Comparison of ENCODE assay signal across 11 cellular contexts in the genomic region with DNA sequence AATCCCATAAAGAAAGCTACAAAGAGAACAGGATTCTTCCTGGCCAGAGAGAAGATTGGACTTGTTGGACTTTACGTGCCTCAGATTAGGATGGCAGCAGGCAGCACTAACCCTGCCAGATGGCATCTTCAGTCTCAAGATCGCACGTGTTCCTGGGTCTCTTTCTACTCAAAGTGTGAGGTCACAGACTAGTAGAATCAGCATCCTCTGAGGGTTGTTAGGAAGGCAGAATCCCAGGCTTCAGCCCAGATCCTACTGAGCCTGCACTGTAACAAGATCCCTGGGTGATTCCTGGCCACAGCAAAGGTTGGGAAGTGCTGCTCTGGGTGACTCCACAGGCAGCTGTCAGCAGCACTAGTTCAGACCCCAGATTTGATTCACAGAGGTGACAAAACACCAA. TPM values are rescaled to one million over a fixed set of nuclear protein-coding genes. Genes with fewer than 3 reads are reported as not detected.
DNase-seq lines count a peak whose midpoint lies in the region; ATAC-seq and TF ChIP-seq lines count a peak whose summit lies in the region.
"Had no signal": no experiment of that assay in that cellular context is flagged by ENCODE, and none has a peak within 500 bp of the region (broad histone marks: within the 10 kb centered on the region; RNA-seq: fewer than 3 reads in every experiment).

No MANE protein-coding gene starts in this region.

- H3K9me3 Mint-ChIP-seq in activated T-helper 1 cell treated with anti-CD3 and anti-CD28 coated beads, Interleukin-12 subunit alpha, Interleukin-12 subunit beta, Interleukin-2, Interleukin-4 antibody, amounts not matched to agents 30 ng/mL and 10 ng/mL and 1 ng/mL, durations not matched to agents 14 hours and 24 hours and 36 hours, result no peaks in the 10 kb centered on the region
- H3K9me3 Mint-ChIP-seq: natural killer cell had no signal

- intact Hi-C loops in activated T-helper 1 cell treated with anti-CD3 and anti-CD28 coated beads, Interleukin-12 subunit alpha, Interleukin-12 subunit beta, Interleukin-2, Interleukin-4 antibody, amounts not matched to agents 30 ng/mL and 10 ng/mL and 1 ng/mL, durations not matched to agents 14 hours and 24 hours and 36 hours (cut with micrococcal nuclease), result no loop called here

- TF ChIP-seq EP300 in upper lobe of left lung (IDR thresholded peaks at IDR 0.05), result no peak

- 36 to 68% methylated on average over 3 of the region's 3 CpGs for WGBS in lung, 2 donors
- WGBS in upper lobe of left lung, 2 donors, result 34 to 51% methylated on average over 3 of the region's 3 CpGs

- no peaks in the 10 kb centered on the region for H3K27me3 ChIP-seq in lung (ENCODE audit: control insufficient read depth, insufficient read depth)
- H3K27me3 ChIP-seq in upper lobe of left lung, result no peaks in the 10 kb centered on the region
- H3K27me3 ChIP-seq: SJSA1 had no signal

- no peak overlapping the region for H3K4me3 ChIP-seq in choroid plexus epithelial cell (ENCODE audit: low read depth, low read length)
- H3K4me3 ChIP-seq in lung, result no peak overlapping the region
- no peak overlapping the region for H3K4me3 ChIP-seq in upper lobe of left lung
- H3K4me3 ChIP-seq: SJSA1 had no signal

- peak; percentile 9 for ATAC-seq in lung (ENCODE audit: insufficient read depth, low FRiP score)
- no peak for ATAC-seq in upper lobe of left lung (ENCODE audit: low FRiP score in 2 of 2)
- ATAC-seq: natural killer cell had no signal

- H3K27ac Mint-ChIP-seq in activated T-helper 1 cell treated with anti-CD3 and anti-CD28 coated beads, Interleukin-12 subunit alpha, Interleukin-12 subunit beta, Interleukin-2, Interleukin-4 antibody, amounts not matched to agents 30 ng/mL and 10 ng/mL and 1 ng/mL, durations not matched to agents 14 hours and 24 hours and 36 hours, result no peak overlapping the region
- H3K27ac Mint-ChIP-seq: natural killer cell had no signal

- H3K4me3 Mint-ChIP-seq in activated T-helper 1 cell treated with anti-CD3 and anti-CD28 coated beads, Interleukin-12 subunit alpha, Interleukin-12 subunit beta, Interleukin-2, Interleukin-4 antibody, amounts not matched to agents 30 ng/mL and 10 ng/mL and 1 ng/mL, durations not matched to agents 14 hours and 24 hours and 36 hours, result no peak overlapping the region
- H3K4me3 Mint-ChIP-seq: natural killer cell had no signal

- H3K36me3 ChIP-seq in lung (ENCODE audit: control insufficient read depth in 2 of 2, insufficient read depth in 2 of 2, low read length in 2 of 2), result no peaks in the 10 kb centered on the region
- H3K36me3 ChIP-seq in upper lobe of left lung, result peaks cover 0 to 2% (median 0%) of the 10 kb centered on the region in 4 donors
- H3K36me3 ChIP-seq: SJSA1 had no signal

- H3K27ac ChIP-seq in lung (ENCODE audit: low read depth in 1 of 2, low read length in 1 of 2), result peak overlapping the region; percentile 69 to 73
- H3K27ac ChIP-seq in upper lobe of left lung, result peak overlapping the region; percentile 70 to 83 (median 78)
- H3K27ac ChIP-seq: KMS-11 had no signal

- TF ChIP-seq POLR2A in upper lobe of left lung (IDR thresholded peaks at IDR 0.05), result no peak

- H3K9me3 ChIP-seq in lung (ENCODE audit: control insufficient read depth in 2 of 2, insufficient read depth in 1 of 2, low read length in 1 of 2), result no peaks in the 10 kb centered on the region
- H3K9me3 ChIP-seq in upper lobe of left lung, result no peaks in the 10 kb centered on the region
- H3K9me3 ChIP-seq: SJSA1 had no signal

- peaks cover 41 to 85% of the 10 kb centered on the region in 2 donors for H3K4me1 ChIP-seq in lung (ENCODE audit: control insufficient read depth in 2 of 2, insufficient read depth in 2 of 2, low read length in 2 of 2)
- H3K4me1 ChIP-seq in upper lobe of left lung, result peaks cover 92 to 96% (median 93%) of the 10 kb centered on the region in 4 donors

- TF ChIP-seq CTCF in choroid plexus epithelial cell (conservative IDR thresholded peaks at IDR 0.05; ENCODE audit: low read depth, low read length) (no peak), lung (IDR thresholded peaks at IDR 0.05; ENCODE audit: control extremely low read depth, extremely low read depth) (no peak), upper lobe of left lung (IDR thresholded peaks at IDR 0.05) (no peak)

- peaks cover 23% of the 10 kb centered on the region for H3K4me1 Mint-ChIP-seq in activated T-helper 1 cell treated with anti-CD3 and anti-CD28 coated beads, Interleukin-12 subunit alpha, Interleukin-12 subunit beta, Interleukin-2, Interleukin-4 antibody, amounts not matched to agents 30 ng/mL and 10 ng/mL and 1 ng/mL, durations not matched to agents 14 hours and 24 hours and 36 hours (ENCODE audit: low read depth)
- H3K4me1 Mint-ChIP-seq: natural killer cell had no signal

- DNase-seq in NCI-H1694 treated with DMSO at 0.1 percent for 48 hours (lab: John Stamatoyannopoulos, UW) (peak; percentile 1), NCI-H1694 (lab: John Stamatoyannopoulos, UW) (no peak), choroid plexus epithelial cell (ENCODE audit: low read depth) (peak; percentile 49), lung (ENCODE audit: low spot score) (no peak), upper lobe of left lung (no peak), NCI-H526 (lab: John Stamatoyannopoulos, UW) (no peak)
- no peak for DNase-seq in activated T-helper 1 cell treated with anti-CD3 and anti-CD28 coated beads, Interleukin-12 subunit alpha, Interleukin-12 subunit beta, Interleukin-2, Interleukin-4 antibody, amounts not matched to agents 30 ng/mL and 10 ng/mL and 1 ng/mL, durations not matched to agents 14 hours and 24 hours and 36 hours (ENCODE audit: low spot score)
- DNase-seq in effector CD4-positive, alpha-beta T cell, result no peak
- DNase-seq: natural killer cell had no signal

- peaks cover 39% of the 10 kb centered on the region for H3K27me3 Mint-ChIP-seq in activated T-helper 1 cell treated with anti-CD3 and anti-CD28 coated beads, Interleukin-12 subunit alpha, Interleukin-12 subunit beta, Interleukin-2, Interleukin-4 antibody, amounts not matched to agents 30 ng/mL and 10 ng/mL and 1 ng/mL, durations not matched to agents 14 hours and 24 hours and 36 hours (ENCODE audit: insufficient read depth)

- H3K36me3 Mint-ChIP-seq in activated T-helper 1 cell treated with anti-CD3 and anti-CD28 coated beads, Interleukin-12 subunit alpha, Interleukin-12 subunit beta, Interleukin-2, Interleukin-4 antibody, amounts not matched to agents 30 ng/mL and 10 ng/mL and 1 ng/mL, durations not matched to agents 14 hours and 24 hours and 36 hours (ENCODE audit: low read depth), result no peaks in the 10 kb centered on the region
- H3K36me3 Mint-ChIP-seq: natural killer cell had no signal

RNA-seq across cellular contexts. Expression of a gene that starts 39.4 kb away (rescaled TPM):
- 1,000 to 10,000 TPM in 1 of 2 donors, 100 to 1,000 TPM in 1; 424 to 1,051 TPM for total RNA-seq in lung
- polyA plus RNA-seq in lung, result 100 to 1,000 TPM; 233 to 337 TPM
- 1,000 to 10,000 TPM in 4 of 6 donors, 100 to 1,000 TPM in 2; 440 to 1,878 (median 1,131) TPM for total RNA-seq in upper lobe of left lung
- 13.7 and 22.9 TPM in 2 replicates for total RNA-seq in activated T-helper 1 cell treated with anti-CD3 and anti-CD28 coated beads, Interleukin-12 subunit alpha, Interleukin-12 subunit beta, Interleukin-2, Interleukin-4 antibody, amounts not matched to agents 30 ng/mL and 10 ng/mL and 1 ng/mL, durations not matched to agents 14 hours and 24 hours and 36 hours

Comparison
In these comparisons a context has a peak if more than half of its experiments do, and no peak if none do; other contexts are left out.
1. DNase-seq: peak in NCI-H1694 treated with DMSO at 0.1 percent for 48 hours (single experiment) and choroid plexus epithelial cell (single experiment); none in NCI-H1694 (single experiment), lung (single experiment), upper lobe of left lung (0 of 2), activated T-helper 1 cell treated with anti-CD3 and anti-CD28 coated beads, Interleukin-12 subunit alpha, Interleukin-12 subunit beta, Interleukin-2, Interleukin-4 antibody, amounts not matched to agents 30 ng/mL and 10 ng/mL and 1 ng/mL, durations not matched to agents 14 hours and 24 hours and 36 hours (single experiment), effector CD4-positive, alpha-beta T cell (single experiment) and NCI-H526 (0 of 2).
2. RNA of a gene that starts 39.4 kb away (total RNA-seq): 440 to 1,878 TPM in upper lobe of left lung and 424 to 1,051 TPM in lung; 13.7 to 22.9 TPM in activated T-helper 1 cell treated with anti-CD3 and anti-CD28 coated beads, Interleukin-12 subunit alpha, Interleukin-12 subunit beta, Interleukin-2, Interleukin-4 antibody, amounts not matched to agents 30 ng/mL and 10 ng/mL and 1 ng/mL, durations not matched to agents 14 hours and 24 hours and 36 hours; every median in the first group is over 10 times any median in the second.